Comparison of ENCODE assay signal across 8 cellular contexts in the genomic region with DNA sequence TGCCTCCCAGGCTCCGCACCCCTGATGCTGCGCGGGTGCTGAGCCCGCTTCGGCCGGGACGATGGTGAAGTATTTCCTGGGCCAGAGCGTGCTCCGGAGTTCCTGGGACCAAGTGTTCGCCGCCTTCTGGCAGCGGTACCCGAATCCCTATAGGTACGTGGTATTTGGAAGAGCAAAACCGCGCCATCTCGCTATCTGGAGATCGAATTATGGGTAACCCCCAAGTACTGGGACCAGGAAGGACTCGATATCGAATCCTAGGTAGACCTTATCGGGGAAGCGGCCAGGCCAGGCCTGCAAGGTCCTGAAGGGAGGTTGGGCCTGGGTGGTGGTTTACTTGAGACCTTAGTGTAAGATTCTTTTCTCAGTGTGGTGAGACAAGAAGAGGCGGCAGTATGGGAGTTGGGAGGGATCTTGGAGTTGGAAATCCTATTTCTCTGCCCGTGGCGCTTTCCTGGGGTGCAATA. TPM values are rescaled to one million over a fixed set of nuclear protein-coding genes. Genes with fewer than 3 reads are reported as not detected.
DNase-seq lines count a peak whose midpoint lies in the region; ATAC-seq lines count a peak whose summit lies in the region.

No MANE protein-coding gene starts in this region.

- peaks cover 0 to 25% (median 7%) of the 10 kb centered on the region in 3 donors for H3K36me3 Mint-ChIP-seq in naive thymus-derived CD8-positive, alpha-beta T cell

- DNase-seq in NAMALWA (ENCODE audit: low spot score) (peak; percentile 40), NOMO-1 treated with dmso at 0.1 percent for 144 hours (lab: John Stamatoyannopoulos, UW; ENCODE audit: unreplicated experiment) (no peak), foreskin melanocyte (no peak)
- DNase-seq in effector memory CD4-positive, alpha-beta T cell: no peak
- DNase-seq in naive thymus-derived CD8-positive, alpha-beta T cell: no peak
- no peak for DNase-seq in activated CD8-positive, alpha-beta memory T cell treated with anti-CD3 and anti-CD28 coated beads, Interleukin-2, amount 50 U/mL, for 48 hours

- H3K4me3 Mint-ChIP-seq in naive thymus-derived CD8-positive, alpha-beta T cell: peak overlapping the region; percentile 86 to 96 (median 92)

- H3K27me3 ChIP-seq in effector memory CD4-positive, alpha-beta T cell (replicated peaks; ENCODE audit: control insufficient read depth, insufficient read depth, low read length, poor library complexity, severe bottlenecking): no peaks in the 10 kb centered on the region

- peak; percentile 10 for ATAC-seq in GM18517 (IDR thresholded peaks at IDR 0.05; ENCODE audit: unreplicated experiment)
- peak in 1 of 2 donors; percentile 8 for ATAC-seq in naive thymus-derived CD8-positive, alpha-beta T cell
- ATAC-seq in HG03342 (IDR thresholded peaks at IDR 0.05; ENCODE audit: unreplicated experiment): no peak

- POLR2A ChIA-PET in naive thymus-derived CD8-positive, alpha-beta T cell (lab: Charles Lee): interaction anchor here (0.6 to 4.0 kb wide), 9 partner anchors 8 to 174 kb away, joined by 3 to 14 read pairs (median 3); a partner anchor contains a TSS

- no peaks in the 10 kb centered on the region for H3K27me3 Mint-ChIP-seq in naive thymus-derived CD8-positive, alpha-beta T cell

- peak overlapping the region; percentile 83 for H3K27ac ChIP-seq in effector memory CD4-positive, alpha-beta T cell (ENCODE audit: insufficient read depth, low read length, poor library complexity, severe bottlenecking)

- H3K4me1 ChIP-seq in effector memory CD4-positive, alpha-beta T cell (ENCODE audit: control insufficient read depth, insufficient read depth, low read length, poor library complexity, severe bottlenecking): peaks cover 49% of the 10 kb centered on the region

- peaks cover 15% of the 10 kb centered on the region for H3K36me3 ChIP-seq in effector memory CD4-positive, alpha-beta T cell (ENCODE audit: control insufficient read depth, insufficient read depth, low read length)

- H3K27ac Mint-ChIP-seq in naive thymus-derived CD8-positive, alpha-beta T cell: peak overlapping the region; percentile 80 to 94 (median 91)

- no peaks in the 10 kb centered on the region for H3K9me3 ChIP-seq in effector memory CD4-positive, alpha-beta T cell (ENCODE audit: control insufficient read depth, low read length)

- H3K4me1 Mint-ChIP-seq in naive thymus-derived CD8-positive, alpha-beta T cell: peaks cover 36 to 77% (median 72%) of the 10 kb centered on the region in 4 donors

- peak overlapping the region; percentile 70 for H3K4me3 ChIP-seq in effector memory CD4-positive, alpha-beta T cell (ENCODE audit: insufficient read depth, low read depth, low read length, poor library complexity, severe bottlenecking)

- no peaks in the 10 kb centered on the region for H3K9me3 Mint-ChIP-seq in naive thymus-derived CD8-positive, alpha-beta T cell

RNA-seq across cellular contexts. Expression of a gene that starts 0.4 kb away (rescaled TPM):
- 10 to 100 TPM; 54.2 to 61.4 TPM for total RNA-seq in naive thymus-derived CD8-positive, alpha-beta T cell
- 100 to 1,000 TPM; 163 to 204 (median 180) TPM for polyA plus RNA-seq in naive thymus-derived CD8-positive, alpha-beta T cell

RNA-seq across cellular contexts. Expression of a gene that starts 0.4 kb away (rescaled TPM):
- total RNA-seq in naive thymus-derived CD8-positive, alpha-beta T cell: 10 to 100 TPM; 23.3 TPM
- polyA plus RNA-seq in naive thymus-derived CD8-positive, alpha-beta T cell: 10 to 100 TPM; 20.8 to 26.9 (median 26.1) TPM

RNA-seq across cellular contexts. Expression of a gene that starts 7.7 kb away (rescaled TPM):
- 10 to 100 TPM; 13.6 to 18.1 TPM for total RNA-seq in naive thymus-derived CD8-positive, alpha-beta T cell
- 1 to 10 TPM in 1 of 3 donors, under 1 TPM in 2; 0.07 to 1.1 (median 0.44) TPM for polyA plus RNA-seq in naive thymus-derived CD8-positive, alpha-beta T cell

RNA-seq across cellular contexts. Expression of a gene that starts 47.5 kb away (rescaled TPM):
- 10 to 100 TPM; 77.1 to 89.0 TPM for total RNA-seq in naive thymus-derived CD8-positive, alpha-beta T cell
- polyA plus RNA-seq in naive thymus-derived CD8-positive, alpha-beta T cell: 100 to 1,000 TPM; 212 to 243 (median 242) TPM

RNA-seq across cellular contexts. Expression of a gene that starts 53.8 kb away (rescaled TPM):
- 100 to 1,000 TPM; 117 to 122 TPM for total RNA-seq in naive thymus-derived CD8-positive, alpha-beta T cell
- polyA plus RNA-seq in naive thymus-derived CD8-positive, alpha-beta T cell: 10 to 100 TPM; 40.9 to 89.3 (median 45.9) TPM
